ENCODE assay signal across 10 cellular contexts in genomic region chr10:62456611-62457101, GRCh38.
DNase-seq lines count a peak whose midpoint lies in the region; ATAC-seq and TF ChIP-seq lines count a peak whose summit lies in the region.
"Had no signal": no experiment of that assay in that cellular context is flagged by ENCODE, and none has a peak within 500 bp of the region (broad histone marks: within the 10 kb centered on the region; RNA-seq: fewer than 3 reads in every experiment).

No MANE protein-coding gene starts in this region.

- ATAC-seq in heart left ventricle (peak in 3 of 4 donors; percentile 52 to 67 (median 54)), HG02885 (IDR thresholded peaks at IDR 0.05; ENCODE audit: poor library complexity, unreplicated experiment) (peak; percentile 98)

- no peak overlapping the region for H2AFZ ChIP-seq in OCI-LY3 (ENCODE audit: low read depth, low read length)

- intact Hi-C loops in heart left ventricle (cut with DNase I) = no loop called here
- intact Hi-C loops in thyroid gland (cut with DNase I) = no loop called here
- intact Hi-C loops in posterior cingulate gyrus (cut with DNase I) = no loop called here

- 77 to 85% (median 83%) methylated on average over 5 of the region's 5 CpGs for WGBS in heart left ventricle, 4 donors
- WGBS in thyroid gland, 2 donors = 79 to 91% methylated on average over 5 of the region's 5 CpGs

- no peaks in the 10 kb centered on the region for H3K27me3 ChIP-seq in heart left ventricle
- H3K27me3 ChIP-seq in right atrium auricular region = no peaks in the 10 kb centered on the region
- H3K27me3 ChIP-seq in OCI-LY3 (ENCODE audit: low read depth, low read length) = no peaks in the 10 kb centered on the region
- no peaks in the 10 kb centered on the region for H3K27me3 ChIP-seq in thyroid gland

- TF ChIP-seq CTCF in heart left ventricle (IDR thresholded peaks at IDR 0.05) (no peak), right atrium auricular region (IDR thresholded peaks at IDR 0.05) (no peak), OCI-LY3 (IDR thresholded peaks at IDR 0.05; ENCODE audit: low read depth, low read length) (no peak), thyroid gland (IDR thresholded peaks at IDR 0.05) (no peak)

- H3K4me1 ChIP-seq in heart left ventricle = peaks cover 0 to 21% (median 0%) of the 10 kb centered on the region in 12 donors
- no peaks in the 10 kb centered on the region for H3K4me1 ChIP-seq in right atrium auricular region
- H3K4me1 ChIP-seq in OCI-LY3 (ENCODE audit: low read length) = peaks cover 32% of the 10 kb centered on the region
- H3K4me1 ChIP-seq in thyroid gland = peaks cover 10% of the 10 kb centered on the region in 2 donors

- H3K79me2 ChIP-seq in OCI-LY3 (ENCODE audit: low read length) = no peaks in the 10 kb centered on the region

- H3K9me3 ChIP-seq in heart left ventricle = peaks cover 0 to 4% (median 0%) of the 10 kb centered on the region in 12 donors
- no peaks in the 10 kb centered on the region for H3K9me3 ChIP-seq in right atrium auricular region
- H3K9me3 ChIP-seq in OCI-LY3 (ENCODE audit: insufficient read depth, low read length) = no peaks in the 10 kb centered on the region
- H3K9me3 ChIP-seq in thyroid gland = no peaks in the 10 kb centered on the region

- H3K27ac ChIP-seq in heart left ventricle (peak overlapping the region in 7 of 12 donors; percentile 7 to 69 (median 38)), right atrium auricular region (no peak overlapping the region), OCI-LY3 (ENCODE audit: low read length) (peak overlapping the region; percentile 57), thyroid gland (no peak overlapping the region)

- H3K4me2 ChIP-seq in OCI-LY3 (ENCODE audit: low read length) = peak overlapping the region; percentile 72

- H3K36me3 ChIP-seq in heart left ventricle (no peaks in the 10 kb centered on the region), right atrium auricular region (no peaks in the 10 kb centered on the region), OCI-LY3 (replicated peaks; ENCODE audit: low read depth, low read length) (no peaks in the 10 kb centered on the region), thyroid gland (no peaks in the 10 kb centered on the region)

- peak overlapping the region; percentile 18; the same call in 1 of the 2 replicates for H3K9ac ChIP-seq in OCI-LY3 (ENCODE audit: low read length)

- TF ChIP-seq POLR2A in heart left ventricle (IDR thresholded peaks at IDR 0.05) (no peak), thyroid gland (IDR thresholded peaks at IDR 0.05) (no peak)

- H3K4me3 ChIP-seq in heart left ventricle (no peak overlapping the region), right atrium auricular region (no peak overlapping the region), OCI-LY3 (ENCODE audit: low read length) (peak overlapping the region; percentile 50), thyroid gland (replicated peaks in 1 of 3) (no peak overlapping the region)
- H3K4me3 ChIP-seq: skin epidermis had no signal

- H4K20me1 ChIP-seq in OCI-LY3 (ENCODE audit: insufficient read depth, low read length) = no peaks in the 10 kb centered on the region

- DNase-seq in heart left ventricle (peak in 1 of 5 donors; percentile 19), right atrium auricular region (ENCODE audit: low spot score) (no peak), thyroid gland (no peak), posterior cingulate gyrus (no peak), SW 1271 (lab: John Stamatoyannopoulos, UW) (no peak)
- no peak for DNase-seq in activated CD4-positive, CD25-positive, alpha-beta regulatory T cell treated with anti-CD3 and anti-CD28 coated beads, Interleukin-2, amount 50 U/mL, for 72 hours
- DNase-seq: NCI-H2029 had no signal

Comparison
In these comparisons a context has a peak if more than half of its experiments do, and no peak if none do; other contexts are left out.
1. H3K27ac ChIP-seq: peak in heart left ventricle (7 of 12) and OCI-LY3 (single experiment); none in right atrium auricular region (0 of 2) and thyroid gland (0 of 3).